8 cellular contexts compared by ENCODE assay signal in genomic region chr6:17599885-17600526, GRCh38. TPM values are rescaled to one million over a fixed set of nuclear protein-coding genes. Genes with fewer than 3 reads are reported as not detected.
DNase-seq lines count a peak whose midpoint lies in the region; ATAC-seq, FAIRE-seq and TF ChIP-seq lines count a peak whose summit lies in the region.

FAM8A1 (plus strand) TSS chr6:17600302; CDS start chr6:17600410, 108 bp downstream.

- peak within 1 kb of the TSS; percentile 92 for H3K4me3 Mint-ChIP-seq in type B pancreatic cell

- intact Hi-C loops in adrenal gland (cut with DNase I), result loop anchor here (5.0 to 10.0 kb wide), 2 partner anchors 105 to 107 kb away; partner anchors contain the start of gene NUP153 (in 2 of the 2)
- intact Hi-C loops in heart left ventricle (cut with DNase I), result loop anchor here in 7 of 10 donors (2.0 to 10.0 kb wide), 6 partner anchors 87 to 385 kb away; partner anchors contain the start of genes NUP153 (in 5 of the 7) and KIF13A (in 1 of the 7)
- intact Hi-C loops in posterior cingulate gyrus (cut with DNase I), result loop anchor here (2.0 to 5.0 kb wide), 2 partner anchors 107 to 202 kb away; partner anchors contain the start of gene NUP153

- 5 to 20% (median 13%) methylated on average over 8 to 42 of the region's 42 CpGs for WGBS in adrenal gland, 4 donors
- 6 to 11% (median 7%) methylated on average over 24 to 42 of the region's 42 CpGs for WGBS in heart left ventricle, 4 donors

- H3K27ac Mint-ChIP-seq in type B pancreatic cell, result peak within 1 kb of the TSS; percentile 78

- TF ChIP-seq CTCF in adrenal gland (IDR thresholded peaks at IDR 0.05), result peak; percentile 33 to 84 (median 67)
- peak; percentile 37 to 75 (median 53) for TF ChIP-seq CTCF in heart left ventricle (IDR thresholded peaks at IDR 0.05)
- TF ChIP-seq CTCF in type B pancreatic cell (conservative IDR thresholded peaks at IDR 0.05), result peak; percentile 72

- peak; percentile 98 for FAIRE-seq in GM12891 (lab: Jason Lieb, UNC)

- H3K27me3 Mint-ChIP-seq in type B pancreatic cell, result no peaks in the 10 kb centered on the region

- peaks cover 3% of the 10 kb centered on the region for H3K4me1 Mint-ChIP-seq in type B pancreatic cell (ENCODE audit: unreplicated experiment)

- H3K4me3 ChIP-seq in adrenal gland (peak within 1 kb of the TSS; percentile 68 to 98 (median 82)), heart left ventricle (peak within 1 kb of the TSS; percentile 75 to 99 (median 94))

- H3K9me3 Mint-ChIP-seq in type B pancreatic cell, result no peaks in the 10 kb centered on the region

- H3K4me1 ChIP-seq in adrenal gland (replicated peaks in 1 of 2) (peaks cover 5 to 22% of the 10 kb centered on the region in 2 donors), heart left ventricle (peaks cover 0 to 20% (median 13%) of the 10 kb centered on the region in 12 donors)

- ATAC-seq in HG02763 (IDR thresholded peaks at IDR 0.05; ENCODE audit: unreplicated experiment) (peak; percentile 90), heart left ventricle (peak; percentile 97 to 99 (median 99))

- H3K36me3 Mint-ChIP-seq in type B pancreatic cell, result peaks cover 10% of the 10 kb centered on the region

- peak; percentile 84 for DNase-seq in GM12891 (ENCODE audit: insufficient read length, low spot score)
- DNase-seq in NCI-H1417 (lab: John Stamatoyannopoulos, UW), result peak; percentile 91 to 94 (median 92)
- peak; percentile 87 for DNase-seq in SW480 (ENCODE audit: low spot score)
- DNase-seq in adrenal gland, result peak; percentile 94 to 98 (median 96)
- peak; percentile 96 to 98 (median 97) for DNase-seq in heart left ventricle
- DNase-seq in posterior cingulate gyrus, result peak; percentile 96 to 100 (median 98)
- DNase-seq in type B pancreatic cell (ENCODE audit: extremely low spot score, unreplicated experiment), result peak; percentile 96

- H3K27ac ChIP-seq in adrenal gland, result peak within 1 kb of the TSS; percentile 80 to 95 (median 90)
- peak within 1 kb of the TSS; percentile 80 to 98 (median 95) for H3K27ac ChIP-seq in heart left ventricle

- H3K27me3 ChIP-seq in adrenal gland, result no peaks in the 10 kb centered on the region
- no peaks in the 10 kb centered on the region for H3K27me3 ChIP-seq in heart left ventricle

- H3K36me3 ChIP-seq in adrenal gland (replicated peaks in 1 of 2), result peaks cover 0 to 8% of the 10 kb centered on the region in 2 donors
- peaks cover 0 to 28% (median 9%) of the 10 kb centered on the region in 9 donors for H3K36me3 ChIP-seq in heart left ventricle

- TF ChIP-seq POLR2A in GM12891 (IDR thresholded peaks at IDR 0.05; ENCODE audit: low read depth, low read length) (peak; percentile 49; the same call in 1 of the 2 replicates), adrenal gland (IDR thresholded peaks at IDR 0.05) (peak; percentile 25 to 66), heart left ventricle (IDR thresholded peaks at IDR 0.05) (peak in 1 of 2 donors; percentile 80)

- H3K9me3 ChIP-seq in adrenal gland (replicated peaks in 1 of 3), result no peaks in the 10 kb centered on the region
- no peaks in the 10 kb centered on the region for H3K9me3 ChIP-seq in heart left ventricle

TF ChIP-seq in GM12891, 5 proteins besides CTCF, POLR2A, EP300 and RAD21:
- TF ChIP-seq POLR2AphosphoS5 (IDR thresholded peaks at IDR 0.05; ENCODE audit: low read depth, low read length), result no peak
- 0 out of 2 replicates have a peak, but pooled peaks have one; percentile 30 for TF ChIP-seq SPI1 (IDR thresholded peaks at IDR 0.05; ENCODE audit: low read depth, low read length)
- no peak for TF ChIP-seq PAX5 (IDR thresholded peaks at IDR 0.05; ENCODE audit: insufficient read depth, low read length, severe bottlenecking)
- TF ChIP-seq TAF1 (IDR thresholded peaks at IDR 0.05; ENCODE audit: low read depth, low read length), result no peak
- peak; percentile 64 for TF ChIP-seq POU2F2 (IDR thresholded peaks at IDR 0.05; ENCODE audit: low read depth, low read length)

RNA-seq across cellular contexts. Expression of gene FAM8A1, which starts in this region (rescaled TPM):
- polyA plus RNA-seq in GM12891 (2012; ENCODE audit: low read depth, missing spikeins), result 3.6 TPM
- total RNA-seq in adrenal gland (10 to 100 TPM; 20.9 to 33.1 (median 23.7) TPM), heart left ventricle (10 to 100 TPM; 14.9 to 24.5 (median 17.5) TPM), type B pancreatic cell (ENCODE audit: low replicate concordance) (18.4 and 21.2 TPM in 2 replicates)
- polyA plus RNA-seq in adrenal gland (10 to 100 TPM in 1 of 3 donors, 1 to 10 TPM in 2; 6.5 to 34.7 (median 9.4) TPM), heart left ventricle (10 to 100 TPM in 1 of 2 donors, 1 to 10 TPM in 1; 9.1 to 14.9 TPM)

Comparison
In these comparisons a context has a peak if more than half of its experiments do, and no peak if none do; other contexts are left out.
1. Peak in every context shown above with its lines: DNase-seq, ATAC-seq, H3K4me3 ChIP-seq and H3K27ac ChIP-seq.